Comparison of ENCODE assay signal across 8 cellular contexts in the genomic region with DNA sequence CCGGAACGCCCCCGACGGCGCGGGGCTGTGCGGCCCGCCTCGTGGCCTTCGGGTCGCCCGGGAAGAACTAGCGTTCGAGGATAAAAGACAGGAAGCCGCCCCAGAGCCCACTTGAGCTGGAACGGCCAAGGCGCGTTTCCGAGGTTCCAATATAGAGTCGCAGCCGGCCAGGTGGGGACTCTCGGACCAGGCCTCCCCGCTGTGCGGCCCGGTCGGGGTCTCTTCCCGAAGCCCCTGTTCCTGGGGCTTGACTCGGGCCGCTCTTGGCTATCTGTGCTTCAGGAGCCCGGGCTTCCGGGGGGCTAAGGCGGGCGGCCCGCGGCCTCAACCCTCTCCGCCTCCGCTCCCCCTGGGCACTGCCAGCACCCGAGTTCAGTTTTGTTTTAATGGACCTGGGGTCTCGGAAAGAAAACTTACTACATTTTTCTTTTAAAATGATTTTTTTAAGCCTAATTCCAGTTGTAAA.
DNase-seq lines count a peak whose midpoint lies in the region; ATAC-seq, FAIRE-seq and TF ChIP-seq lines count a peak whose summit lies in the region.

No MANE protein-coding gene starts in this region.

- H3K4me1 ChIP-seq in endodermal cell (ENCODE audit: control insufficient read depth, insufficient read depth, low read length) (peaks cover 8% of the 10 kb centered on the region), parathyroid adenoma (no peaks in the 10 kb centered on the region)

- no peaks in the 10 kb centered on the region for H3K9me3 Mint-ChIP-seq in endodermal cell

- H3K9ac ChIP-seq in endodermal cell (ENCODE audit: extremely low read depth, low read length, poor library complexity, severe bottlenecking): no peak overlapping the region
- H3K9ac ChIP-seq in parathyroid adenoma: no peak overlapping the region

- no peak for FAIRE-seq in GM12891 (lab: Jason Lieb, UNC)

- DNase-seq in DMS79 treated with DMSO at 0.1 percent for 48 hours (lab: John Stamatoyannopoulos, UW): peak; percentile 78
- no peak for DNase-seq in NB4 (ENCODE audit: low read depth)
- DNase-seq in endodermal cell: no peak
- DNase-seq in NOMO-1 (lab: John Stamatoyannopoulos, UW; ENCODE audit: unreplicated experiment in 2 of 2): no peak
- DNase-seq in NCI-H2081 treated with DMSO at 0.1 percent for 48 hours (lab: John Stamatoyannopoulos, UW): no peak
- no peak for DNase-seq in GM12891 (ENCODE audit: insufficient read length, low spot score)

- peaks cover 32% of the 10 kb centered on the region for H3K4me1 Mint-ChIP-seq in endodermal cell

- H3K4me3 Mint-ChIP-seq in endodermal cell: peak overlapping the region; percentile 68

- TF ChIP-seq POLR2A in NB4 (IDR thresholded peaks at IDR 0.05; ENCODE audit: extremely low read depth, insufficient read length) (peak; percentile 17), GM12891 (IDR thresholded peaks at IDR 0.05; ENCODE audit: low read depth, low read length) (no peak)

- H3K27ac Mint-ChIP-seq in endodermal cell: no peak overlapping the region

- H3K4me3 ChIP-seq in NB4 (ENCODE audit: low read depth, low read length) (peak overlapping the region; percentile 75), endodermal cell (ENCODE audit: low read length) (peak overlapping the region; percentile 87), parathyroid adenoma (ENCODE audit: low read depth, low read length) (no peak overlapping the region)

- no peak for TF ChIP-seq CTCF in NB4 (IDR thresholded peaks at IDR 0.05; ENCODE audit: low read depth, low read length)
- no peak for TF ChIP-seq CTCF in endodermal cell (conservative IDR thresholded peaks at IDR 0.05)
- TF ChIP-seq CTCF in parathyroid adenoma (IDR thresholded peaks at IDR 0.05): no peak

- H3K27me3 Mint-ChIP-seq in endodermal cell (ENCODE audit: insufficient read depth): peaks cover 67% of the 10 kb centered on the region

- H3K36me3 Mint-ChIP-seq in endodermal cell (ENCODE audit: low read depth): no peaks in the 10 kb centered on the region

- ATAC-seq in HG03342 (IDR thresholded peaks at IDR 0.05; ENCODE audit: unreplicated experiment): no peak

- H3K36me3 ChIP-seq in endodermal cell (ENCODE audit: control insufficient read depth, insufficient read depth, low read length) (no peaks in the 10 kb centered on the region), parathyroid adenoma (ENCODE audit: control insufficient read depth, insufficient read depth, low read length) (no peaks in the 10 kb centered on the region)

- WGBS in endodermal cell (ENCODE audit: insufficient coverage in 1 of 2, insufficient read length in 1 of 2), 2 experiments: 1 to 2% methylated on average over 20 to 39 of the region's 39 CpGs

- no peaks in the 10 kb centered on the region for H3K79me2 ChIP-seq in parathyroid adenoma

- H3K4me2 ChIP-seq in parathyroid adenoma (ENCODE audit: low read length): peak overlapping the region; percentile 22

- H3K9me3 ChIP-seq in endodermal cell (ENCODE audit: control insufficient read depth, low read length): no peaks in the 10 kb centered on the region
- H3K9me3 ChIP-seq in parathyroid adenoma (ENCODE audit: control insufficient read depth, low read length): no peaks in the 10 kb centered on the region

- H3K27me3 ChIP-seq in endodermal cell (ENCODE audit: control insufficient read depth, insufficient read depth, low read length, poor library complexity, severe bottlenecking): peaks cover 62% of the 10 kb centered on the region
- H3K27me3 ChIP-seq in parathyroid adenoma (ENCODE audit: control insufficient read depth, insufficient read depth, low read length): peaks cover 16% of the 10 kb centered on the region

- no peak overlapping the region for H2AFZ ChIP-seq in parathyroid adenoma

- H3K27ac ChIP-seq in endodermal cell (ENCODE audit: low read depth, low read length) (no peak overlapping the region), parathyroid adenoma (peak overlapping the region; percentile 36)

TF ChIP-seq in GM12891, 5 proteins besides CTCF, POLR2A, EP300 and RAD21:
- TF ChIP-seq SPI1 (IDR thresholded peaks at IDR 0.05; ENCODE audit: low read depth, low read length) (no peak), PAX5 (IDR thresholded peaks at IDR 0.05; ENCODE audit: insufficient read depth, low read length, severe bottlenecking) (no peak), POU2F2 (IDR thresholded peaks at IDR 0.05; ENCODE audit: low read depth, low read length) (no peak), TAF1 (IDR thresholded peaks at IDR 0.05; ENCODE audit: low read depth, low read length) (no peak)
TF ChIP-seq in GM12891: peak in this region for 0.
